8 cellular contexts compared by ENCODE assay signal in the genomic region with DNA sequence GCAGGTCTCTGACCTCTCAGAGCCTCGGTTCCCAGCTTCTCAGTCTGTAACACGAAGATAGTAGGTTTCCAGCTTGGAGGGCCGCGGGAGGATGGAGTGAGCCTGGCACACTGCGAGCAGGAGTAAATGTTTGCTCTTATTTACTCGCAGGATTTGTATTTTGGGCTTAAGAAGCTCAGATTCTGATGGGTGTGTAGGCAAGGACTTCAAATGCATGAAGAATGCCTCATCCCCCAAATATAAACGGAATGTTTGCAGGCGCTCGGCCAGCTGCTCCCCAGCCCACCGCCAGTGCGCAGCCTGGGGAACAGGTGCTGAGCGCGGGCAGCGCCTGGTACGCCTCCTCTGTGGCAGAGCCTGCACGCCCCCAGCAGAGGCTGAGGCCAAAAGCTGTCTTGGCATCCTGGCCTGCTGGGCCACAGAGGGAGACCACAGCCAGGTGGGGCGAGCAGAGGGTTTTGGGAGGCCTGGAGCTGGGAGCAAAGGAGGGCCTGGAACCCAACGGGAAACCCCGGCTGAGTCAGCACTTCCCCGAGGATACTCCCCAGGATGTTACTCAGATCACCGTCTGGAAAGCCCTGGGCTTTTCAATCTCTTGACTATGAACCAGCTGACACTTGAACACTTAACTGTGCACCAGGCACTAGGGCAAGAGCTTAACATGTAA. TPM values are rescaled to one million over a fixed set of nuclear protein-coding genes. Genes with fewer than 3 reads are reported as not detected.
A peak's percentile ranks its signal among the peaks of the same experiment; 100 is the strongest.
DNase-seq lines count a peak whose midpoint lies in the region; ATAC-seq and TF ChIP-seq lines count a peak whose summit lies in the region.

No MANE protein-coding gene starts in this region.

- H3K36me3 ChIP-seq in ACC112 (ENCODE audit: insufficient read depth, low read length), result peaks cover 5% of the 10 kb centered on the region; the same call in 1 of the 2 replicates
- peaks cover 11 to 16% of the 10 kb centered on the region in 2 donors for H3K36me3 ChIP-seq in thyroid gland

- intact Hi-C loops in thyroid gland (cut with DNase I), result no loop called here

- H2AFZ ChIP-seq in ACC112 (ENCODE audit: low read length, unreplicated experiment), result no peak overlapping the region

- 0 out of 2 replicates have a peak overlapping the region, but pooled peaks have one; percentile 19 for H3K4me3 ChIP-seq in ACC112 (ENCODE audit: low read depth, low read length)
- H3K4me3 ChIP-seq in thyroid gland (replicated peaks in 1 of 3), result no peak overlapping the region

- peak; percentile 87 for DNase-seq in HS-5 (ENCODE audit: low read depth)
- DNase-seq in kidney tubule cell (ENCODE audit: low spot score), result peak; percentile 90
- DNase-seq in thyroid gland, result peak; percentile 21 to 23
- DNase-seq in NCI-H2196 (lab: John Stamatoyannopoulos, UW; ENCODE audit: unreplicated experiment), result no peak
- no peak for DNase-seq in iPS-NIHi7 (ENCODE audit: extremely low spot score)

- 59 to 69% methylated on average over 18 to 20 of the region's 21 CpGs for WGBS in thyroid gland, 2 donors

- TF ChIP-seq CTCF in thyroid gland (IDR thresholded peaks at IDR 0.05), result no peak

- H3K79me2 ChIP-seq in ACC112 (ENCODE audit: control insufficient read depth, insufficient read depth, low read length, unreplicated experiment), result peaks cover 67% of the 10 kb centered on the region

- no peak for TF ChIP-seq POLR2A in thyroid gland (IDR thresholded peaks at IDR 0.05)

- H3K27me3 ChIP-seq in ACC112 (ENCODE audit: insufficient read depth, low read length) (no peaks in the 10 kb centered on the region), thyroid gland (no peaks in the 10 kb centered on the region)

- no peak for ATAC-seq in HG02885 (IDR thresholded peaks at IDR 0.05; ENCODE audit: poor library complexity, unreplicated experiment)

- H3K9me3 ChIP-seq in thyroid gland, result no peaks in the 10 kb centered on the region

- peaks cover 64% of the 10 kb centered on the region for H3K4me1 ChIP-seq in ACC112 (ENCODE audit: control insufficient read depth, insufficient read depth, low read length, unreplicated experiment)
- H3K4me1 ChIP-seq in thyroid gland, result peaks cover 35 to 60% of the 10 kb centered on the region in 2 donors

- H3K27ac ChIP-seq in ACC112 (ENCODE audit: low read depth, low read length) (peak overlapping the region; percentile 92), angular gyrus (ENCODE audit: low read depth, low read length) (peak overlapping the region; percentile 79), thyroid gland (peak overlapping the region; percentile 36 to 70 (median 70))

RNA-seq across cellular contexts. Expression of a gene that starts 9.4 kb away (rescaled TPM):
- 10 to 100 TPM; 53.5 to 90.7 (median 67.4) TPM for total RNA-seq in thyroid gland

RNA-seq across cellular contexts. Expression of a gene that starts 24.6 kb away (rescaled TPM):
- 10 to 100 TPM in 2 of 4 donors, 1 to 10 TPM in 2; 7.8 to 13.9 (median 10.2) TPM for total RNA-seq in thyroid gland

RNA-seq across cellular contexts. Expression of a gene that starts 48.0 kb away (rescaled TPM):
- total RNA-seq in thyroid gland, result 10 to 100 TPM; 19.5 to 43.1 (median 36.7) TPM

RNA-seq across cellular contexts. Expression of a gene that starts 55.5 kb away (rescaled TPM):
- 10 to 100 TPM; 14.8 to 30.1 (median 21.7) TPM for total RNA-seq in thyroid gland

RNA-seq across cellular contexts. Expression of a gene that starts 58.7 kb away (rescaled TPM):
- 10 to 100 TPM; 23.5 to 31.5 (median 25.1) TPM for total RNA-seq in thyroid gland

Comparison
In these comparisons a context has a peak if more than half of its experiments do, and no peak if none do; other contexts are left out.
1. DNase-seq: peak in HS-5 (single experiment), kidney tubule cell (single experiment) and thyroid gland (2 of 2); none in NCI-H2196 (single experiment) and iPS-NIHi7 (single experiment).
2. Peak in every context shown above with its lines, with median percentiles within 50 percentile points of each other: H3K27ac ChIP-seq.